16 cellular contexts compared by ENCODE assay signal in genomic region chrX:146186540-146186939, GRCh38.
DNase-seq lines count a peak whose midpoint lies in the region; ATAC-seq lines count a peak whose summit lies in the region.
"Had no signal": no experiment of that assay in that cellular context is flagged by ENCODE, and none has a peak within 500 bp of the region (broad histone marks: within the 10 kb centered on the region; RNA-seq: fewer than 3 reads in every experiment).

No MANE protein-coding gene starts in this region.

- H3K4me3 Mint-ChIP-seq in activated naive CD8-positive, alpha-beta T cell treated with anti-CD3 and anti-CD28 coated beads, Interleukin-2, amount 50 U/mL, for 24 hours: no peak overlapping the region
- H3K4me3 Mint-ChIP-seq: CD4-positive, alpha-beta T cell; H9 had no signal

- no peak overlapping the region for H3K27ac Mint-ChIP-seq in activated naive CD8-positive, alpha-beta T cell treated with anti-CD3 and anti-CD28 coated beads, Interleukin-2, amount 50 U/mL, for 24 hours
- H3K27ac Mint-ChIP-seq: CD4-positive, alpha-beta T cell; H9 had no signal

- ATAC-seq in activated naive CD8-positive, alpha-beta T cell treated with anti-CD3 and anti-CD28 coated beads, Interleukin-2, amount 50 U/mL, for 24 hours: no peak
- ATAC-seq: A549 had no signal

- H3K27me3 Mint-ChIP-seq in activated naive CD8-positive, alpha-beta T cell treated with anti-CD3 and anti-CD28 coated beads, Interleukin-2, amount 50 U/mL, for 24 hours: no peaks in the 10 kb centered on the region
- H3K27me3 Mint-ChIP-seq: CD4-positive, alpha-beta T cell had no signal

- DNase-seq in NCI-H524 (lab: John Stamatoyannopoulos, UW) (peak; percentile 31 to 75), NCI-H524 treated with DMSO at 0.1 percent for 48 hours (lab: John Stamatoyannopoulos, UW) (no peak), H4 (ENCODE audit: low spot score) (peak; percentile 9), NCI-H1694 treated with DMSO at 0.1 percent for 48 hours (lab: John Stamatoyannopoulos, UW) (peak; percentile 39), NCI-H1436 treated with DMSO at 0.1 percent for 48 hours (lab: John Stamatoyannopoulos, UW) (no peak)
- DNase-seq in stimulated activated CD4-positive, alpha-beta T cell treated with anti-CD3 and anti-CD28 coated beads, Interleukin-1b, Interleukin-23, amount 100 ng/mL, for 48 hours: no peak
- DNase-seq in activated naive CD8-positive, alpha-beta T cell treated with anti-CD3 and anti-CD28 coated beads, Interleukin-2, amount 50 U/mL, for 24 hours: no peak
- DNase-seq: AML-193; Caco-2; CD4-positive, alpha-beta T cell; DMS79 treated with DMSO at 0.1 percent for 48 hours; GF-D8; GOT3; H9; IMR-90 had no signal

- H3K36me3 Mint-ChIP-seq in activated naive CD8-positive, alpha-beta T cell treated with anti-CD3 and anti-CD28 coated beads, Interleukin-2, amount 50 U/mL, for 24 hours (ENCODE audit: low read depth): no peaks in the 10 kb centered on the region

- no peaks in the 10 kb centered on the region for H3K4me1 Mint-ChIP-seq in activated naive CD8-positive, alpha-beta T cell treated with anti-CD3 and anti-CD28 coated beads, Interleukin-2, amount 50 U/mL, for 24 hours
- H3K4me1 Mint-ChIP-seq: H9 had no signal

- H3K9me3 Mint-ChIP-seq in activated naive CD8-positive, alpha-beta T cell treated with anti-CD3 and anti-CD28 coated beads, Interleukin-2, amount 50 U/mL, for 24 hours: no peaks in the 10 kb centered on the region
- H3K9me3 Mint-ChIP-seq: CD4-positive, alpha-beta T cell had no signal

Comparison
In these comparisons a context has a peak if more than half of its experiments do, and no peak if none do; other contexts are left out.
1. DNase-seq: peak in NCI-H524 (2 of 2), H4 (single experiment) and NCI-H1694 treated with DMSO at 0.1 percent for 48 hours (single experiment); none in NCI-H524 treated with DMSO at 0.1 percent for 48 hours (single experiment), stimulated activated CD4-positive, alpha-beta T cell treated with anti-CD3 and anti-CD28 coated beads, Interleukin-1b, Interleukin-23, amount 100 ng/mL, for 48 hours (single experiment), NCI-H1436 treated with DMSO at 0.1 percent for 48 hours (single experiment) and activated naive CD8-positive, alpha-beta T cell treated with anti-CD3 and anti-CD28 coated beads, Interleukin-2, amount 50 U/mL, for 24 hours (single experiment).